ENCODE assay signal across 7 cellular contexts in genomic region chr17:47530557-47531227, GRCh38. TPM values are rescaled to one million over a fixed set of nuclear protein-coding genes. Genes with fewer than 3 reads are reported as not detected.
A peak's percentile ranks its signal among the peaks of the same experiment; 100 is the strongest.
DNase-seq lines count a peak whose midpoint lies in the region; ATAC-seq and TF ChIP-seq lines count a peak whose summit lies in the region.
"Not testable (repeated sequence)": the region's sequence is repeated elsewhere in the genome, so short reads cannot be mapped to it uniquely, and the experiment has no call there.

A gene with protein sequence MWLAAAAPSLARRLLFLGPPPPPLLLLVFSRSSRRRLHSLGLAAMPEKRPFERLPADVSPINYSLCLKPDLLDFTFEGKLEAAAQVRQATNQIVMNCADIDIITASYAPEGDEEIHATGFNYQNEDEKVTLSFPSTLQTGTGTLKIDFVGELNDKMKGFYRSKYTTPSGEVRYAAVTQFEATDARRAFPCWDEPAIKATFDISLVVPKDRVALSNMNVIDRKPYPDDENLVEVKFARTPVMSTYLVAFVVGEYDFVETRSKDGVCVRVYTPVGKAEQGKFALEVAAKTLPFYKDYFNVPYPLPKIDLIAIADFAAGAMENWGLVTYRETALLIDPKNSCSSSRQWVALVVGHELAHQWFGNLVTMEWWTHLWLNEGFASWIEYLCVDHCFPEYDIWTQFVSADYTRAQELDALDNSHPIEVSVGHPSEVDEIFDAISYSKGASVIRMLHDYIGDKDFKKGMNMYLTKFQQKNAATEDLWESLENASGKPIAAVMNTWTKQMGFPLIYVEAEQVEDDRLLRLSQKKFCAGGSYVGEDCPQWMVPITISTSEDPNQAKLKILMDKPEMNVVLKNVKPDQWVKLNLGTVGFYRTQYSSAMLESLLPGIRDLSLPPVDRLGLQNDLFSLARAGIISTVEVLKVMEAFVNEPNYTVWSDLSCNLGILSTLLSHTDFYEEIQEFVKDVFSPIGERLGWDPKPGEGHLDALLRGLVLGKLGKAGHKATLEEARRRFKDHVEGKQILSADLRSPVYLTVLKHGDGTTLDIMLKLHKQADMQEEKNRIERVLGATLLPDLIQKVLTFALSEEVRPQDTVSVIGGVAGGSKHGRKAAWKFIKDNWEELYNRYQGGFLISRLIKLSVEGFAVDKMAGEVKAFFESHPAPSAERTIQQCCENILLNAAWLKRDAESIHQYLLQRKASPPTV (plus strand): TSS chr17:47531108. CDS start chr17:47531301, 193 bp downstream.

- TF ChIP-seq CTCF in WERI-Rb-1 (IDR thresholded peaks at IDR 0.05; ENCODE audit: low read depth, low read length); MCF 10A (IDR thresholded peaks at IDR 0.05; ENCODE audit: unreplicated experiment); sigmoid colon (IDR thresholded peaks at IDR 0.05): not testable (repeated sequence)

- CTCF ChIA-PET in MCF 10A (lab: Yijun Ruan, JAX), result not testable (repeated sequence)

- POLR2A ChIA-PET in MCF 10A (lab: Yijun Ruan, JAX), result not testable (repeated sequence)

- intact Hi-C loops in MCF 10A (cut with micrococcal nuclease); sigmoid colon (cut with DNase I): not testable (repeated sequence)

- not testable (repeated sequence) for H3K27me3 ChIP-seq in WERI-Rb-1 (ENCODE audit: insufficient read depth, low read depth, severe bottlenecking); sigmoid colon

- peaks cover 11% of the 10 kb centered on the region for H3K36me3 Mint-ChIP-seq in MCF 10A (ENCODE audit: insufficient read depth, unreplicated experiment)

- peaks cover 0 to 17% (median 12%) of the 10 kb centered on the region in 4 donors for H3K4me1 ChIP-seq in sigmoid colon

- BruUV-seq in MCF 10A (replicated peaks; lab: Mats Ljungman, UMichigan), result not testable (repeated sequence)

- 3 to 11% methylated on average over 53 to 59 of the region's 59 CpGs for WGBS in sigmoid colon, 2 donors

- TF ChIP-seq EP300 in sigmoid colon (IDR thresholded peaks at IDR 0.05), result not testable (repeated sequence)

- H3K9me3 ChIP-seq in WERI-Rb-1 (ENCODE audit: severe bottlenecking); sigmoid colon: not testable (repeated sequence)

- not testable (repeated sequence) for H3K9me3 Mint-ChIP-seq in MCF 10A (ENCODE audit: unreplicated experiment)

- H3K4me3 Mint-ChIP-seq in MCF 10A (ENCODE audit: unreplicated experiment), result peak within 1 kb of the TSS; percentile 87

- peak; percentile 83 for DNase-seq in NCI-H2196 (lab: John Stamatoyannopoulos, UW; ENCODE audit: unreplicated experiment)
- peak; percentile 97 for DNase-seq in WERI-Rb-1
- DNase-seq in MCF 10A (ENCODE audit: unreplicated experiment), result peak; percentile 78
- DNase-seq in sigmoid colon, result peak; percentile 95

- peak within 1 kb of the TSS; percentile 72 for H3K27ac ChIP-seq in WERI-Rb-1
- H3K27ac ChIP-seq in sigmoid colon, result peak within 1 kb of the TSS; percentile 85 to 96 (median 93)

- peak within 1 kb of the TSS; percentile 72 for H3K4me3 ChIP-seq in WERI-Rb-1 (ENCODE audit: low read depth, low read length)
- peak within 1 kb of the TSS; percentile 43 for H3K4me3 ChIP-seq in iPS-11a (ENCODE audit: low read depth, low read length)
- peak within 1 kb of the TSS; percentile 56 to 83 (median 71) for H3K4me3 ChIP-seq in sigmoid colon

- H3K4me1 Mint-ChIP-seq in MCF 10A (ENCODE audit: insufficient read depth, unreplicated experiment), result not testable (repeated sequence)

- ATAC-seq in GM18858 (IDR thresholded peaks at IDR 0.05; ENCODE audit: unreplicated experiment), result peak; percentile 52
- peak; percentile 77 for ATAC-seq in HG03097 (IDR thresholded peaks at IDR 0.05; ENCODE audit: low FRiP score, unreplicated experiment)

- TF ChIP-seq POLR2A in sigmoid colon (IDR thresholded peaks at IDR 0.05), result not testable (repeated sequence)

- H3K27me3 Mint-ChIP-seq in MCF 10A (ENCODE audit: insufficient read depth, unreplicated experiment), result not testable (repeated sequence)

- H3K27ac Mint-ChIP-seq in MCF 10A (ENCODE audit: low read depth, unreplicated experiment), result peak within 1 kb of the TSS; percentile 79

- H3K36me3 ChIP-seq in WERI-Rb-1, sigmoid colon: not testable (repeated sequence)

RNA-seq across cellular contexts. Expression of the gene that starts here (rescaled TPM):
- total RNA-seq in MCF 10A (2022), result 78.4 and 88.0 TPM in 2 replicates
- 100 to 1,000 TPM in 3 of 4 donors, 10 to 100 TPM in 1; 89.2 to 164 (median 106) TPM for total RNA-seq in sigmoid colon
- polyA plus RNA-seq in sigmoid colon, result 10 to 100 TPM; 42.8 to 54.3 (median 43.8) TPM

Comparison
In these comparisons a context has a peak if more than half of its experiments do, and no peak if none do; other contexts are left out.
1. Peak in every context shown above with its lines: DNase-seq, ATAC-seq, H3K4me3 ChIP-seq and H3K27ac ChIP-seq.